Comparison of ENCODE assay signal across 1 cellular context in genomic region chr5:93579561-93580386, GRCh38.
A peak's percentile ranks its signal among the peaks of the same experiment; 100 is the strongest.
TF ChIP-seq lines count a peak whose summit lies in the region.

No MANE protein-coding gene starts in this region.

TF ChIP-seq in HEK293, 187 proteins besides CTCF, POLR2A, EP300 and RAD21 (continued from another document and continues in another):
- peak; percentile 26; the same call in 1 of the 2 replicates for TF ChIP-seq MZF1 (tag by site-specific recombination; IDR thresholded peaks at IDR 0.05; ENCODE audit: borderline replicate concordance)
- no peak for TF ChIP-seq REPIN1 (tag by site-specific recombination; IDR thresholded peaks at IDR 0.05; ENCODE audit: low read depth)
- TF ChIP-seq PATZ1 (tag by site-specific recombination; IDR thresholded peaks at IDR 0.05), result no peak
- peak; percentile 35; the same call in 1 of the 2 replicates for TF ChIP-seq ZXDB (tag by site-specific recombination; IDR thresholded peaks at IDR 0.05)
- peak; percentile 69; the same call in 1 of the 2 replicates for TF ChIP-seq ZFP37 (tag by site-specific recombination; IDR thresholded peaks at IDR 0.05)
- TF ChIP-seq ZNF518A (tag by site-specific recombination; conservative IDR thresholded peaks at IDR 0.05; ENCODE audit: low read depth), result no peak
- TF ChIP-seq OVOL3 (tag by site-specific recombination; IDR thresholded peaks at IDR 0.05), result no peak
- peak; percentile 43; the same call in 1 of the 2 replicates for TF ChIP-seq ZBTB10 (tag by site-specific recombination; IDR thresholded peaks at IDR 0.05)
- no peak for TF ChIP-seq ZNF510 (tag by site-specific recombination; IDR thresholded peaks at IDR 0.05; ENCODE audit: insufficient replicate concordance)
- no peak for TF ChIP-seq ZNF426 (tag by site-specific recombination; IDR thresholded peaks at IDR 0.05)
- no peak for TF ChIP-seq PRDM6 (tag by site-specific recombination; IDR thresholded peaks at IDR 0.05)
- TF ChIP-seq ZNF112 (tag by site-specific recombination; IDR thresholded peaks at IDR 0.05), result no peak
- no peak for TF ChIP-seq ZNF391 (tag by site-specific recombination; IDR thresholded peaks at IDR 0.05; ENCODE audit: borderline replicate concordance, low read depth)
- TF ChIP-seq ZNF146 (tag by site-specific recombination; IDR thresholded peaks at IDR 0.05), result no peak
- TF ChIP-seq ZNF335 (tag by site-specific recombination; conservative IDR thresholded peaks at IDR 0.05), result peak; percentile 72
- no peak for TF ChIP-seq ZNF473 (tag by site-specific recombination; IDR thresholded peaks at IDR 0.05)
- no peak for TF ChIP-seq KLF9 (tag by site-specific recombination; IDR thresholded peaks at IDR 0.05; ENCODE audit: low read depth)
- no peak for TF ChIP-seq ZNF549 (tag by site-specific recombination; IDR thresholded peaks at IDR 0.05)
- peak; percentile 57; the same call in 1 of the 2 replicates for TF ChIP-seq SP7 (tag by site-specific recombination; IDR thresholded peaks at IDR 0.05)
- 0 out of 2 replicates have a peak, but pooled peaks have one; percentile 43 for TF ChIP-seq MYNN (tag by site-specific recombination; IDR thresholded peaks at IDR 0.05; ENCODE audit: borderline replicate concordance)
- no peak for TF ChIP-seq ZNF26 (tag by site-specific recombination; IDR thresholded peaks at IDR 0.05)
- TF ChIP-seq ZNF280D (tag by site-specific recombination; IDR thresholded peaks at IDR 0.05), result no peak
- TF ChIP-seq ZNF202 (tag by site-specific recombination; IDR thresholded peaks at IDR 0.05; ENCODE audit: borderline replicate concordance), result no peak
- no peak; the same call in 1 of the 2 replicates for TF ChIP-seq WT1 (tag by site-specific recombination; IDR thresholded peaks at IDR 0.05)
- no peak for TF ChIP-seq HIC1 (tag by site-specific recombination; IDR thresholded peaks at IDR 0.05)
- no peak for TF ChIP-seq GLI4 (tag by site-specific recombination; IDR thresholded peaks at IDR 0.05)
- TF ChIP-seq ZNF292 (tag by site-specific recombination; IDR thresholded peaks at IDR 0.05; ENCODE audit: borderline replicate concordance, low read depth), result no peak
- no peak for TF ChIP-seq ZNF645 (tag by site-specific recombination; IDR thresholded peaks at IDR 0.05)
- TF ChIP-seq ZNF660 (tag by site-specific recombination; IDR thresholded peaks at IDR 0.05), result 0 out of 2 replicates have a peak, but pooled peaks have one; percentile 28
- no peak for TF ChIP-seq TCF7L2 (IDR thresholded peaks at IDR 0.05; ENCODE audit: borderline replicate concordance, low read depth, low read length)
- no peak for TF ChIP-seq ZNF785 (tag by site-specific recombination; IDR thresholded peaks at IDR 0.05)
- no peak for TF ChIP-seq ZNF404 (tag by site-specific recombination; IDR thresholded peaks at IDR 0.05)
- no peak for TF ChIP-seq ZNF792 (tag by site-specific recombination; IDR thresholded peaks at IDR 0.05)
- TF ChIP-seq KLF7 (tag by site-specific recombination; IDR thresholded peaks at IDR 0.05; ENCODE audit: borderline replicate concordance), result no peak
- TF ChIP-seq ZNF311 (tag by site-specific recombination; IDR thresholded peaks at IDR 0.05; ENCODE audit: borderline replicate concordance), result no peak
